In the genomic region with DNA sequence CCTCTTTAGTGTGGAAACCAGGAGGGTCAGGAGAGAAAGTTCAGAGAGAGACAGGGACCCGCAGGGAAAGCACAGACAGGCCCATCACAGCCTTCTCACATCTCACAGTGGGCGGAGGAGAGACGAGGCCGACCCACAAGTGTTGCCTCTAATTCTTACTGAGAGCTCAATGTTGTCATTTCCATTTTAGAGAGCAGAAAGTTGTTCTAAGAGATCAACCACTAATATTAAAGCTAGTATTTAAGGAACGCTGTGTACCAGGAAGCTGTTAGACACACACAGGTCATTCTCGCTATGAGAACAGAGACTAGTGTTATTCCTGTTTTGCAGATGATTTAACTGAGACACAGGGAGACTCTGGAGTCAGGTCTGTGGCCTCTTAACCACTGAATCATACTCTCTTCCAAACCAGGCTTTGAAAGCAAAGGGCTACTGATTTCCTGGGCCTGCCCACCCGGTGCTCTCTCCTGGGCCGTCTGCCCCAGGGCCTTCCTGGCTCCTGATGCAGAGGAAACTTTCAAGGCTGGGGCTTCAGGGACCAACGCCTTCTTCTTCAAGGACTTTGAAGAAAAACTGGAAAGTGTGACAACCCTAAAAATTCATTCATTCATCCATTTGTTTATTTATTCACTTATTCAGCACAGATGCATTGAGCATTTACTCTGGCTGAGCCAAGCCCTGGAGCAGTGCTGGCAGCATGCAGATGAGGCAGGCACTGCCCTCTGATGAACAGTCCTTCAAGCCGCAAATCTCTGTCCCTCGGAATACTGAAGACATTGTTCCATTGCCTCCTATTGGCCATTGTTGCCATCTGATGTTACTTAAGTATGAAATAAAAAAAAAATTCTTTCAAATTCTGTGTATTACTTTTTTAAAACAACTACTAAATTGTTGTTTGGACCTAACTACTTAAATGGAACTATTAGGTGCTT, we compare ENCODE assay signal across 8 cellular contexts. TPM values are rescaled to one million over a fixed set of nuclear protein-coding genes. Genes with fewer than 3 reads are reported as not detected.
DNase-seq lines count a peak whose midpoint lies in the region; ATAC-seq and TF ChIP-seq lines count a peak whose summit lies in the region.
"Had no signal": no experiment of that assay in that cellular context is flagged by ENCODE, and none has a peak within 500 bp of the region (broad histone marks: within the 10 kb centered on the region; RNA-seq: fewer than 3 reads in every experiment).

No MANE protein-coding gene starts in this region.

- WGBS in right lobe of liver (ENCODE audit: insufficient coverage, low coverage, low lambda C conversion rate, missing lambda C conversion rate), result 59% methylated on average over 10 of the region's 11 CpGs
- 36 to 41% methylated on average over 11 of the region's 11 CpGs for WGBS in tibial nerve, 2 donors

- 0 out of 2 replicates have a peak, but pooled peaks cover under 1% of the 10 kb centered on the region for H3K9me3 ChIP-seq in MG63
- no peaks in the 10 kb centered on the region for H3K9me3 ChIP-seq in right lobe of liver
- no peaks in the 10 kb centered on the region for H3K9me3 ChIP-seq in tibial nerve

- no peaks in the 10 kb centered on the region for H3K27me3 ChIP-seq in MG63
- no peaks in the 10 kb centered on the region for H3K27me3 ChIP-seq in right lobe of liver
- H3K27me3 ChIP-seq in tibial nerve, result no peaks in the 10 kb centered on the region

- peak in 1 of 2 donors; percentile 67 for TF ChIP-seq EP300 in tibial nerve (IDR thresholded peaks at IDR 0.05)

- DNase-seq in MG63 (peak; percentile 24), ecto neural progenitor cell (ENCODE audit: low spot score) (peak; percentile 44), right lobe of liver (no peak), tibial nerve (ENCODE audit: low spot score in 2 of 2) (peak in 1 of 2 donors; percentile 35), NCI-H2029 (lab: John Stamatoyannopoulos, UW) (no peak)
- no peak for DNase-seq in activated CD4-positive, alpha-beta T cell treated with anti-CD3 and anti-CD28 coated beads, Interleukin-2, amount 50 U/mL, for 1 hour
- DNase-seq: immature natural killer cell had no signal

- TF ChIP-seq POLR2A in right lobe of liver (IDR thresholded peaks at IDR 0.05), result peak; percentile 12
- TF ChIP-seq POLR2A in tibial nerve (IDR thresholded peaks at IDR 0.05), result no peak

- H3K4me1 ChIP-seq in right lobe of liver, result no peaks in the 10 kb centered on the region
- H3K4me1 ChIP-seq in tibial nerve, result peaks cover 0 to 38% (median 24%) of the 10 kb centered on the region in 4 donors

- ATAC-seq in right lobe of liver (peak; percentile 33 to 86 (median 42)), GM18867 (IDR thresholded peaks at IDR 0.05; ENCODE audit: unreplicated experiment) (no peak)

- H3K36me3 ChIP-seq in MG63, result no peaks in the 10 kb centered on the region
- no peaks in the 10 kb centered on the region for H3K36me3 ChIP-seq in right lobe of liver
- no peaks in the 10 kb centered on the region for H3K36me3 ChIP-seq in tibial nerve

- H3K4me3 ChIP-seq in MG63 (no peak overlapping the region), right lobe of liver (no peak overlapping the region), tibial nerve (no peak overlapping the region)

- TF ChIP-seq CTCF in right lobe of liver (IDR thresholded peaks at IDR 0.05) (no peak), tibial nerve (IDR thresholded peaks at IDR 0.05) (peak; percentile 16 to 49 (median 43))

- intact Hi-C loops in right lobe of liver (cut with DNase I), result no loop called here

- H3K27ac ChIP-seq in right lobe of liver (no peak overlapping the region), tibial nerve (peak overlapping the region; percentile 54 to 88 (median 76))

RNA-seq across cellular contexts. Expression of gene BIN1, which starts 37.2 kb away (rescaled TPM):
- total RNA-seq in MG63 (2014; rRNA removed; shearing (Covaris generic); ENCODE audit: low replicate concordance), result 33.7 and 50.8 TPM in 2 replicates
- 10 to 100 TPM; 20.4 to 30.8 (median 26.3) TPM for total RNA-seq in right lobe of liver
- 100 to 1,000 TPM in 2 of 4 donors, 10 to 100 TPM in 2; 95.7 to 146 (median 98.8) TPM for total RNA-seq in tibial nerve

Comparison
In these comparisons a context has a peak if more than half of its experiments do, and no peak if none do; other contexts are left out.
1. DNase-seq: peak in MG63 (single experiment) and ecto neural progenitor cell (single experiment); none in right lobe of liver (0 of 3), activated CD4-positive, alpha-beta T cell treated with anti-CD3 and anti-CD28 coated beads, Interleukin-2, amount 50 U/mL, for 1 hour (single experiment) and NCI-H2029 (single experiment).
2. H3K27ac ChIP-seq: peak in tibial nerve (4 of 4); none in right lobe of liver (0 of 3).
3. CTCF ChIP-seq: peak in tibial nerve (5 of 5); none in right lobe of liver (0 of 4).